ENCODE assay signal across 11 cellular contexts in genomic region chr2:8661736-8662135, GRCh38. TPM values are rescaled to one million over a fixed set of nuclear protein-coding genes. Genes with fewer than 3 reads are reported as not detected.
DNase-seq lines count a peak whose midpoint lies in the region; ATAC-seq and TF ChIP-seq lines count a peak whose summit lies in the region.
"Had no signal": no experiment of that assay in that cellular context is flagged by ENCODE, and none has a peak within 500 bp of the region (broad histone marks: within the 10 kb centered on the region; RNA-seq: fewer than 3 reads in every experiment).

No MANE protein-coding gene starts in this region.

- H3K9me3 ChIP-seq in mesodermal cell (ENCODE audit: control insufficient read depth, low read length) (no peaks in the 10 kb centered on the region), upper lobe of right lung (no peaks in the 10 kb centered on the region)

- no peaks in the 10 kb centered on the region for H3K36me3 ChIP-seq in mesodermal cell (ENCODE audit: control insufficient read depth, insufficient read depth, low read length)
- H3K36me3 ChIP-seq in upper lobe of right lung, result no peaks in the 10 kb centered on the region

- H3K4me1 ChIP-seq in mesodermal cell (ENCODE audit: control insufficient read depth, insufficient read depth, low read length, poor library complexity, severe bottlenecking), result peaks cover 29% of the 10 kb centered on the region
- H3K4me1 ChIP-seq in upper lobe of right lung, result no peaks in the 10 kb centered on the region

- DNase-seq in NCI-H2171 treated with DMSO at 0.1 percent for 48 hours (lab: John Stamatoyannopoulos, UW), result peak; percentile 35
- no peak for DNase-seq in NCI-H2171 (lab: John Stamatoyannopoulos, UW)
- peak; percentile 48 for DNase-seq in fibroblast of gingiva (ENCODE audit: low read depth)
- DNase-seq in upper lobe of right lung, result peak; percentile 43
- no peak for DNase-seq in NCI-H748 (lab: John Stamatoyannopoulos, UW; ENCODE audit: unreplicated experiment)
- no peak for DNase-seq in NCI-H1436 (lab: John Stamatoyannopoulos, UW)
- DNase-seq: 8988T, NCI-H524 treated with DMSO at 0.1 percent for 48 hours, T-helper 9 cell had no signal

- H3K4me3 ChIP-seq in mesodermal cell (ENCODE audit: extremely low read depth, insufficient read depth, low read length, poor library complexity, severe bottlenecking) (no peak overlapping the region), upper lobe of right lung (no peak overlapping the region)

- WGBS in mesodermal cell (ENCODE audit: insufficient coverage in 2 of 2), 2 experiments, result 86 to 93% methylated on average over 7 of the region's 7 CpGs

- no peaks in the 10 kb centered on the region for H3K27me3 ChIP-seq in upper lobe of right lung

- intact Hi-C loops in upper lobe of right lung (cut with DNase I), result no loop called here

- no peak for ATAC-seq in upper lobe of right lung
- no peak for ATAC-seq in HG03460 (IDR thresholded peaks at IDR 0.05; ENCODE audit: unreplicated experiment)

- TF ChIP-seq CTCF in upper lobe of right lung (IDR thresholded peaks at IDR 0.05), result no peak

- H3K27ac ChIP-seq in mesodermal cell (ENCODE audit: low read depth, low read length, severe bottlenecking) (peak overlapping the region; percentile 43), upper lobe of right lung (no peak overlapping the region)

RNA-seq across cellular contexts. Expression of gene ID2, which starts 20.1 kb away (rescaled TPM):
- polyA plus RNA-seq in mesodermal cell (2013, experiment 1 of 2), result 444 TPM
- 414 TPM for polyA plus RNA-seq in mesodermal cell (2013, experiment 2 of 2)
- total RNA-seq in upper lobe of right lung, result 99.5 TPM

Comparison
In these comparisons a context has a peak if more than half of its experiments do, and no peak if none do; other contexts are left out.
1. DNase-seq: peak in NCI-H2171 treated with DMSO at 0.1 percent for 48 hours (single experiment), fibroblast of gingiva (single experiment) and upper lobe of right lung (single experiment); none in NCI-H2171 (single experiment), NCI-H748 (single experiment) and NCI-H1436 (single experiment).